ENCODE assay signal across 33 cellular contexts in genomic region chr3:21036888-21037287, GRCh38.
"Had no signal": no experiment of that assay in that cellular context is flagged by ENCODE, and none has a peak within 500 bp of the region (broad histone marks: within the 10 kb centered on the region; RNA-seq: fewer than 3 reads in every experiment).

No MANE protein-coding gene starts in this region.

- H3K4me1 ChIP-seq: adrenal gland, ascending aorta, body of pancreas, breast epithelium had no signal

- H3K27me3 ChIP-seq: adrenal gland, ascending aorta, body of pancreas, brain microvascular endothelial cell, breast epithelium, cardiac muscle cell had no signal

- DNase-seq: activated effector memory CD4-positive, alpha-beta T cell treated with anti-CD3 and anti-CD28 coated beads, Interleukin-2, amount 50 U/mL, for 16 hours; activated effector memory CD4-positive, alpha-beta T cell treated with Interleukin-2 at 50 U/mL for 16 hours; activated gamma-delta T cell treated with Interleukin-2 at 50 U/mL for 16 hours; activated naive CD4-positive, alpha-beta T cell; activated naive CD4-positive, alpha-beta T cell treated with anti-CD3 and anti-CD28 coated beads for 36 hours; activated naive CD4-positive, alpha-beta T cell treated with anti-CD3 and anti-CD28 coated beads, Interleukin-2, amount 10 ng/mL, durations not matched to agents 7 days and 5 days; activated naive CD4-positive, alpha-beta T cell treated with anti-CD3 and anti-CD28 coated beads, Interleukin-2, amount 50 U/mL, for 16 hours; activated naive CD4-positive, alpha-beta T cell treated with Interleukin-2 at 50 U/mL for 16 hours; activated naive CD8-positive, alpha-beta T cell treated with anti-CD3 and anti-CD28 coated beads for 36 hours; activated naive CD8-positive, alpha-beta T cell treated with anti-CD3 and anti-CD28 coated beads, Interleukin-2, amount 10 ng/mL, durations not matched to agents 7 days and 5 days; activated naive CD8-positive, alpha-beta T cell treated with anti-CD3 and anti-CD28 coated beads, Interleukin-2, amount 50 U/mL, for 24 hours; activated T-cell treated with anti-CD3 and anti-CD28 coated beads, Interleukin-2, amount 50 U/mL, for 1 hour; activated T-cell treated with anti-CD3 and anti-CD28 coated beads, Interleukin-2, amount 50 U/mL, for 24 hours; activated T-cell treated with anti-CD3 and anti-CD28 coated beads, Interleukin-2, amount 50 U/mL, for 4 hours; activated T-cell treated with anti-CD3 and anti-CD28 coated beads, Interleukin-2, amount 50 U/mL, for 48 hours; activated T-cell treated with anti-CD3 and anti-CD28 coated beads, Interleukin-2, amount 50 U/mL, for 72 hours; adrenal gland; amniotic stem cell; amygdala; anterior cingulate cortex; aorta; body of pancreas; brain microvascular endothelial cell; caudate nucleus; central memory CD4-positive, alpha-beta T cell; cerebellar nuclear complex had no signal

- H3K27ac ChIP-seq: adrenal gland, ascending aorta, body of pancreas, brain microvascular endothelial cell, breast epithelium, cardiac muscle cell had no signal

- H3K9me3 ChIP-seq: adrenal gland, ascending aorta, body of pancreas, breast epithelium had no signal

- H3K36me3 ChIP-seq: adrenal gland, ascending aorta, brain microvascular endothelial cell, breast epithelium, cardiac muscle cell had no signal

- FAIRE-seq: astrocyte, bronchial epithelial cell had no signal

- ATAC-seq: activated naive CD4-positive, alpha-beta T cell treated with anti-CD3 and anti-CD28 coated beads, Interleukin-2, amount 50 U/mL, for 72 hours; activated naive CD8-positive, alpha-beta T cell treated with anti-CD3 and anti-CD28 coated beads, Interleukin-2, amount 50 U/mL, for 24 hours; activated T-cell treated with anti-CD3 and anti-CD28 coated beads, Interleukin-2, amount 50 U/mL, for 4 hours; activated T-cell treated with anti-CD3 and anti-CD28 coated beads, Interleukin-2, amount 50 U/mL, for 72 hours; activated T-helper 17 cell treated with anti-CD3 and anti-CD28 coated beads, Interleukin-2, amount 50 U/mL, for 72 hours; body of pancreas had no signal

- H3K4me3 ChIP-seq: adrenal gland, ascending aorta, body of pancreas, breast epithelium, cardiac muscle cell had no signal
